17 cellular contexts compared by ENCODE assay signal in genomic region chr1:160672118-160672517, GRCh38. TPM values are rescaled to one million over a fixed set of nuclear protein-coding genes. Genes with fewer than 3 reads are reported as not detected.
"Had no signal": no experiment of that assay in that cellular context is flagged by ENCODE, and none has a peak within 500 bp of the region (broad histone marks: within the 10 kb centered on the region; RNA-seq: fewer than 3 reads in every experiment).

No MANE protein-coding gene starts in this region.

- H3K36me3 Mint-ChIP-seq: mesothelial cell of epicardium had no signal

- ATAC-seq: gastrocnemius medialis had no signal

- H3K27ac Mint-ChIP-seq: activated CD4-positive, alpha-beta T cell treated with anti-CD3 and anti-CD28 coated beads for 36 hours; activated T-cell treated with anti-CD3 and anti-CD28 coated beads, Interleukin-2, amount 50 U/mL, for 24 hours; mesothelial cell of epicardium had no signal

- DNase-seq: activated CD4-positive, alpha-beta T cell treated with anti-CD3 and anti-CD28 coated beads for 36 hours; activated gamma-delta T cell; activated T-cell treated with anti-CD3 and anti-CD28 coated beads, Interleukin-2, amount 50 U/mL, for 24 hours; effector CD8-positive, alpha-beta T cell; gastrocnemius medialis; kidney glomerular epithelial cell; posterior cingulate gyrus; stimulated activated CD4-positive, alpha-beta T cell treated with anti-CD3 and anti-CD28 coated beads, Interleukin-4, amount 100 ng/mL, for 4 hours; stomach; T-helper 1 cell had no signal

- H3K36me3 ChIP-seq: cardiac muscle cell, gastrocnemius medialis, stomach, thoracic aorta had no signal

- H3K27ac ChIP-seq: cardiac muscle cell, coronary artery, epithelial cell of prostate, gastrocnemius medialis, thoracic aorta, VCaP had no signal

- H3K9me3 ChIP-seq: gastrocnemius medialis, thoracic aorta had no signal

- H3K4me1 ChIP-seq: gastrocnemius medialis had no signal

- H3K4me3 Mint-ChIP-seq: activated CD4-positive, alpha-beta T cell treated with anti-CD3 and anti-CD28 coated beads for 36 hours; activated T-cell treated with anti-CD3 and anti-CD28 coated beads, Interleukin-2, amount 50 U/mL, for 24 hours; mesothelial cell of epicardium had no signal

- H3K4me3 ChIP-seq: cardiac muscle cell, coronary artery, gastrocnemius medialis, stomach, thoracic aorta had no signal

- H3K27me3 Mint-ChIP-seq: activated CD4-positive, alpha-beta T cell treated with anti-CD3 and anti-CD28 coated beads for 36 hours; activated T-cell treated with anti-CD3 and anti-CD28 coated beads, Interleukin-2, amount 50 U/mL, for 24 hours had no signal

- H3K4me1 Mint-ChIP-seq: mesothelial cell of epicardium had no signal

RNA-seq across cellular contexts. Expression of gene SLAMF1, which starts 25.3 kb away (rescaled TPM):
- total RNA-seq: cardiac muscle cell, gastrocnemius medialis, mesothelial cell of epicardium, skeletal muscle tissue had no signal
- polyA plus RNA-seq: cardiac muscle cell had no signal

RNA-seq across cellular contexts. Expression of gene CD48, which starts 39.5 kb away (rescaled TPM):
- total RNA-seq: cardiac muscle cell had no signal
- polyA plus RNA-seq: cardiac muscle cell had no signal
